26 cellular contexts compared by ENCODE assay signal in the genomic region with DNA sequence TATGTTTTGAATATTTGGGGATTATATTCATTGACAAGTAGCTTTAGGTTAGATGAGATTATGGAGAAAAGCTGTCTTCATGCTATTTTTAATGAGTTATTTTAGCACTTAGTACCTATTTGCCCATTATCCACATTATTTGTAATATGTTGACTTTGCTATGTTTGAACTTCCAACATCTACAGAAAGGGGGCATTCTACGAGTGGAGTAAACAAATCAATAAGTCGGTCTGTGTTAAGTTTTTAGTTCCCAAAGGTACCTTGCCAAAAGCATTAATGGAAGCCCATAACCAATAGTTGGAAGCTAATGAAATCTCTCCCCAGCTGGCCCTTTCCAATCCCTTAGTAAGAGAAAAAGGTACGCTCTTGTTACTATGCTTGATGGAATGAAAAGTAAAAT.
"Had no signal": no experiment of that assay in that cellular context is flagged by ENCODE, and none has a peak within 500 bp of the region (broad histone marks: within the 10 kb centered on the region; RNA-seq: fewer than 3 reads in every experiment).

No MANE protein-coding gene starts in this region.

- H3K27me3 Mint-ChIP-seq: dendritic cell treated with granulocyte-macrophage colony-stimulating factor and Interleukin-4, amounts not matched to agents 40 ng/mL and 50 ng/mL, for 4 days; stimulated activated naive CD8-positive, alpha-beta T cell treated with anti-CD3 and anti-CD28 coated beads, Interleukin-15, amount 100 ng/mL, for 72 hours had no signal

- H2AFZ ChIP-seq: hepatocyte, neural progenitor cell, parathyroid adenoma had no signal

- H3K4me2 ChIP-seq: hepatocyte, neural progenitor cell, smooth muscle cell had no signal

- H3K4me3 Mint-ChIP-seq: dendritic cell treated with granulocyte-macrophage colony-stimulating factor and Interleukin-4, amounts not matched to agents 40 ng/mL and 50 ng/mL, for 4 days; naive thymus-derived CD4-positive, alpha-beta T cell; nephron; neural progenitor cell; stimulated activated naive CD8-positive, alpha-beta T cell treated with anti-CD3 and anti-CD28 coated beads, Interleukin-15, amount 100 ng/mL, for 72 hours had no signal

- H3K27ac Mint-ChIP-seq: dendritic cell treated with granulocyte-macrophage colony-stimulating factor and Interleukin-4, amounts not matched to agents 40 ng/mL and 50 ng/mL, for 4 days; naive thymus-derived CD4-positive, alpha-beta T cell; nephron; neural progenitor cell; stimulated activated naive CD8-positive, alpha-beta T cell treated with anti-CD3 and anti-CD28 coated beads, Interleukin-15, amount 100 ng/mL, for 72 hours had no signal

- H3K27ac ChIP-seq: esophagus muscularis mucosa, foreskin keratinocyte, gastroesophageal sphincter, heart left ventricle, hepatocyte, left lung, neural progenitor cell, parathyroid adenoma, suprapubic skin, transverse colon, vagina had no signal

- H3K4me1 Mint-ChIP-seq: naive thymus-derived CD4-positive, alpha-beta T cell; stimulated activated naive CD8-positive, alpha-beta T cell treated with anti-CD3 and anti-CD28 coated beads, Interleukin-15, amount 100 ng/mL, for 72 hours had no signal

- H3K36me3 Mint-ChIP-seq: naive thymus-derived CD4-positive, alpha-beta T cell; neural progenitor cell had no signal

- H3K4me3 ChIP-seq: esophagus muscularis mucosa, gastroesophageal sphincter, heart left ventricle, hepatocyte, left lung, neural progenitor cell, smooth muscle cell, suprapubic skin, transverse colon, vagina had no signal

- H3K9me3 ChIP-seq: esophagus muscularis mucosa, gastroesophageal sphincter, heart left ventricle, left lung, suprapubic skin, transverse colon, vagina had no signal

- H3K36me3 ChIP-seq: esophagus muscularis mucosa, gastroesophageal sphincter, heart left ventricle, left lung, neural progenitor cell, suprapubic skin, transverse colon, vagina had no signal

- H3K79me2 ChIP-seq: hepatocyte, parathyroid adenoma had no signal

- H3K9me3 Mint-ChIP-seq: dendritic cell treated with granulocyte-macrophage colony-stimulating factor and Interleukin-4, amounts not matched to agents 40 ng/mL and 50 ng/mL, for 4 days; nephron; neural progenitor cell; stimulated activated naive CD8-positive, alpha-beta T cell treated with anti-CD3 and anti-CD28 coated beads, Interleukin-15, amount 100 ng/mL, for 72 hours had no signal

- ATAC-seq: foreskin keratinocyte; gastroesophageal sphincter; left lung; naive thymus-derived CD4-positive, alpha-beta T cell; sciatic nerve; stimulated activated naive CD8-positive, alpha-beta T cell treated with anti-CD3 and anti-CD28 coated beads, Interleukin-15, amount 100 ng/mL, for 72 hours had no signal

- H3K27me3 ChIP-seq: esophagus muscularis mucosa, foreskin keratinocyte, gastroesophageal sphincter, heart left ventricle, hepatocyte, left lung, neural progenitor cell, suprapubic skin, transverse colon, vagina had no signal

- H3K4me1 ChIP-seq: esophagus muscularis mucosa, foreskin keratinocyte, gastroesophageal sphincter, left lung, parathyroid adenoma, suprapubic skin, transverse colon, vagina had no signal

- DNase-seq: effector CD8-positive, alpha-beta T cell; foreskin keratinocyte; heart left ventricle; kidney; left lung; mesendoderm; midbrain; naive thymus-derived CD4-positive, alpha-beta T cell; stimulated activated CD4-positive, alpha-beta T cell treated with anti-CD3 and anti-CD28 coated beads, Interleukin-12 subunit alpha, Interleukin-12 subunit beta, amount 100 ng/mL, for 4 hours; stimulated activated CD4-positive, alpha-beta T cell treated with anti-CD3 and anti-CD28 coated beads, Interleukin-1b, Interleukin-23, amount 100 ng/mL, for 48 hours; stimulated activated CD4-positive, alpha-beta T cell treated with anti-CD3 and anti-CD28 coated beads, Interleukin-4, amount 100 ng/mL, for 1 hour; stimulated activated CD8-positive, alpha-beta memory T cell treated with anti-CD3 and anti-CD28 coated beads, Interleukin-4, amount 100 ng/mL, for 48 hours; stimulated activated naive CD4-positive, alpha-beta T cell; stimulated activated naive CD8-positive, alpha-beta T cell treated with anti-CD3 and anti-CD28 coated beads, Interleukin-15, amount 100 ng/mL, for 72 hours; transverse colon had no signal

- H3K9ac ChIP-seq: neural progenitor cell, parathyroid adenoma had no signal
